ENCODE assay signal across 15 cellular contexts in genomic region chr6:57013501-57013900, GRCh38. TPM values are rescaled to one million over a fixed set of nuclear protein-coding genes. Genes with fewer than 3 reads are reported as not detected.
DNase-seq lines count a peak whose midpoint lies in the region; ATAC-seq, FAIRE-seq and TF ChIP-seq lines count a peak whose summit lies in the region.
"Had no signal": no experiment of that assay in that cellular context is flagged by ENCODE, and none has a peak within 500 bp of the region (broad histone marks: within the 10 kb centered on the region; RNA-seq: fewer than 3 reads in every experiment).

No MANE protein-coding gene starts in this region.

- H3K9me3 ChIP-seq in breast epithelium (no peaks in the 10 kb centered on the region), RWPE2 (ENCODE audit: severe bottlenecking) (no peaks in the 10 kb centered on the region), fibroblast of lung (ENCODE audit: control insufficient read depth, insufficient read depth, low read depth, low read length) (no peaks in the 10 kb centered on the region)
- H3K9me3 ChIP-seq in CD8-positive, alpha-beta memory T cell (ENCODE audit: low read length), result no peaks in the 10 kb centered on the region
- H3K9me3 ChIP-seq: colonic mucosa had no signal

- no peaks in the 10 kb centered on the region for H3K27me3 Mint-ChIP-seq in MCF 10A (ENCODE audit: insufficient read depth, unreplicated experiment)
- H3K27me3 Mint-ChIP-seq in CD8-positive, alpha-beta memory T cell, result peaks cover 3 to 29% of the 10 kb centered on the region in 2 donors

- H3K27me3 ChIP-seq in breast epithelium (no peaks in the 10 kb centered on the region), RWPE2 (ENCODE audit: insufficient read depth, poor library complexity, severe bottlenecking) (no peaks in the 10 kb centered on the region), fibroblast of lung (ENCODE audit: control insufficient read depth, insufficient read depth, low read length) (no peaks in the 10 kb centered on the region)
- no peaks in the 10 kb centered on the region for H3K27me3 ChIP-seq in CD8-positive, alpha-beta memory T cell (ENCODE audit: insufficient read depth, low read length, poor library complexity, severe bottlenecking)
- H3K27me3 ChIP-seq: colonic mucosa had no signal

- H3K4me3 ChIP-seq in breast epithelium (no peak overlapping the region), RWPE2 (ENCODE audit: severe bottlenecking) (no peak overlapping the region), fibroblast of lung (replicated peaks in 1 of 4; ENCODE audit: control extremely low read depth in 1 of 4, insufficient read depth in 1 of 4, low read depth in 3 of 4, low read length in 4 of 4) (no peak overlapping the region)
- H3K4me3 ChIP-seq in CD8-positive, alpha-beta memory T cell (ENCODE audit: low read length), result no peak overlapping the region
- H3K4me3 ChIP-seq: colonic mucosa, GM23338 had no signal

- H3K79me2 ChIP-seq in fibroblast of lung (ENCODE audit: control insufficient read depth, insufficient read depth, low read length), result no peaks in the 10 kb centered on the region

- intact Hi-C loops in MCF 10A (cut with micrococcal nuclease) (loop anchor here (2.0 kb wide), 1 partner anchor 59 kb away; the partner anchor contains the start of gene BEND6), breast epithelium (cut with DNase I; ENCODE audit: low total_unique reads) (no loop called here)

- POLR2A ChIA-PET in MCF 10A (lab: Yijun Ruan, JAX), result interaction anchor here (0.8 to 1.5 kb wide), 6 partner anchors 9 to 289 kb away, joined by 3 to 8 read pairs (median 4); no protein-coding TSS in a partner anchor
- POLR2A ChIA-PET in CD8-positive, alpha-beta memory T cell (lab: Charles Lee), result no interaction called here

- H3K36me3 Mint-ChIP-seq in MCF 10A (ENCODE audit: insufficient read depth, unreplicated experiment), result peaks cover 5% of the 10 kb centered on the region
- no peaks in the 10 kb centered on the region for H3K36me3 Mint-ChIP-seq in CD8-positive, alpha-beta memory T cell
- H3K36me3 Mint-ChIP-seq: natural killer cell had no signal

- in situ Hi-C loops in GM13977 (cut with MboI; ENCODE audit: low pct_unique_long_range_greater_than_20kb, low sequenced_read_pairs, unreplicated experiment), result loop anchor here (25.0 kb wide), 3 partner anchors 101 to 651 kb away; partner anchors contain the start of gene PRIM2

- H3K4me1 Mint-ChIP-seq in MCF 10A (ENCODE audit: insufficient read depth, unreplicated experiment), result peaks cover 12% of the 10 kb centered on the region
- no peaks in the 10 kb centered on the region for H3K4me1 Mint-ChIP-seq in CD8-positive, alpha-beta memory T cell
- H3K4me1 Mint-ChIP-seq: GM23338, natural killer cell had no signal

- ATAC-seq in RWPE2 (ENCODE audit: low read depth) (peak; percentile 91), GM19035 (IDR thresholded peaks at IDR 0.05; ENCODE audit: unreplicated experiment) (no peak)
- ATAC-seq: GM23338, natural killer cell had no signal

- DNase-seq in MCF 10A (ENCODE audit: unreplicated experiment), result peak; percentile 91
- no peak for DNase-seq in breast epithelium (ENCODE audit: low spot score in 2 of 2)
- DNase-seq in RWPE2 (ENCODE audit: low spot score), result no peak
- peak; percentile 85 to 89 for DNase-seq in fibroblast of lung (ENCODE audit: low read depth in 2 of 2)
- DNase-seq in urothelium cell line (ENCODE audit: low spot score), result peak; percentile 25
- DNase-seq in GM13977 (ENCODE audit: low spot score), result no peak
- DNase-seq in CD8-positive, alpha-beta memory T cell, result no peak
- DNase-seq: 8988T; colonic mucosa; GF-D8; natural killer cell; SHP77 treated with DMSO at 0.1 percent for 48 hours; stimulated activated CD8-positive, alpha-beta memory T cell treated with anti-CD3 and anti-CD28 coated beads, Interleukin-4, amount 100 ng/mL, for 48 hours had no signal

- no peaks in the 10 kb centered on the region for H3K4me1 ChIP-seq in breast epithelium
- H3K4me1 ChIP-seq in RWPE2 (ENCODE audit: insufficient read depth, poor library complexity, severe bottlenecking), result peaks cover 4% of the 10 kb centered on the region
- peaks cover 10% of the 10 kb centered on the region for H3K4me1 ChIP-seq in fibroblast of lung (ENCODE audit: control insufficient read depth, extremely low read depth, insufficient read depth, low read length)
- no peaks in the 10 kb centered on the region for H3K4me1 ChIP-seq in CD8-positive, alpha-beta memory T cell (ENCODE audit: insufficient read depth, low read length)
- H3K4me1 ChIP-seq: colonic mucosa had no signal

- H3K27ac ChIP-seq in breast epithelium, result no peak overlapping the region
- no peak overlapping the region for H3K27ac ChIP-seq in RWPE2 (ENCODE audit: poor library complexity, severe bottlenecking)
- no peak overlapping the region for H3K27ac ChIP-seq in fibroblast of lung (ENCODE audit: insufficient read depth, low read length)
- H3K27ac ChIP-seq in CD8-positive, alpha-beta memory T cell (ENCODE audit: low read depth, low read length), result no peak overlapping the region
- H3K27ac ChIP-seq: colonic mucosa had no signal

- FAIRE-seq in urothelium cell line (lab: Jason Lieb, UNC), result no peak

- CTCF ChIA-PET in MCF 10A (lab: Yijun Ruan, JAX), result interaction anchor here (0.7 to 2.2 kb wide), 7 partner anchors 10 to 303 kb away, joined by 3 to 8 read pairs (median 4); partner anchors contain the start of gene PRIM2
- CTCF ChIA-PET in CD8-positive, alpha-beta memory T cell (lab: Charles Lee), result no interaction called here

- TF ChIP-seq POLR2A in breast epithelium (IDR thresholded peaks at IDR 0.05), result no peak

- no peak overlapping the region for H3K9ac ChIP-seq in fibroblast of lung (ENCODE audit: insufficient read depth, low read length)

- H2AFZ ChIP-seq in fibroblast of lung (ENCODE audit: low read length), result no peak overlapping the region
- H2AFZ ChIP-seq: GM23338 had no signal

- H3K36me3 ChIP-seq in breast epithelium (no peaks in the 10 kb centered on the region), RWPE2 (ENCODE audit: low read depth) (no peaks in the 10 kb centered on the region), fibroblast of lung (ENCODE audit: control insufficient read depth, insufficient read depth, low read length) (no peaks in the 10 kb centered on the region)
- H3K36me3 ChIP-seq in CD8-positive, alpha-beta memory T cell (ENCODE audit: insufficient read depth, low read length), result no peaks in the 10 kb centered on the region
- H3K36me3 ChIP-seq: colonic mucosa had no signal

- peak overlapping the region; percentile 67 for H3K4me2 ChIP-seq in fibroblast of lung (ENCODE audit: extremely low read depth, insufficient read depth, low read length)
- H3K4me2 ChIP-seq: GM23338 had no signal

- H3K9me3 Mint-ChIP-seq in MCF 10A (ENCODE audit: unreplicated experiment), result no peaks in the 10 kb centered on the region
- H3K9me3 Mint-ChIP-seq in CD8-positive, alpha-beta memory T cell, result no peaks in the 10 kb centered on the region
- H3K9me3 Mint-ChIP-seq: GM23338, natural killer cell had no signal

- peak overlapping the region; percentile 27 for H3K27ac Mint-ChIP-seq in MCF 10A (ENCODE audit: low read depth, unreplicated experiment)
- no peak overlapping the region for H3K27ac Mint-ChIP-seq in CD8-positive, alpha-beta memory T cell
- H3K27ac Mint-ChIP-seq: GM23338, natural killer cell had no signal

- H3K4me3 Mint-ChIP-seq in MCF 10A (ENCODE audit: unreplicated experiment), result peak overlapping the region; percentile 23
- no peak overlapping the region for H3K4me3 Mint-ChIP-seq in CD8-positive, alpha-beta memory T cell
- H3K4me3 Mint-ChIP-seq: GM23338, natural killer cell had no signal

- no peaks in the 10 kb centered on the region for H4K20me1 ChIP-seq in fibroblast of lung (ENCODE audit: control insufficient read depth, extremely low read depth, insufficient read depth, low read length)

- BruUV-seq in MCF 10A (replicated peaks; lab: Mats Ljungman, UMichigan), result no TSS peak

- TF ChIP-seq CTCF in MCF 10A (IDR thresholded peaks at IDR 0.05; ENCODE audit: unreplicated experiment) (no peak), breast epithelium (IDR thresholded peaks at IDR 0.05) (no peak), RWPE2 (IDR thresholded peaks at IDR 0.05; ENCODE audit: poor library complexity, severe bottlenecking) (no peak), fibroblast of lung (conservative IDR thresholded peaks at IDR 0.05 in 1 of 2, IDR thresholded peaks at IDR 0.05 in 1 of 2; ENCODE audit: low read depth in 1 of 2, low read length in 2 of 2) (no peak), GM13977 (IDR thresholded peaks at IDR 0.05; ENCODE audit: extremely low read depth, insufficient read depth, missing control alignments) (no peak)

RNA-seq across cellular contexts. Expression of gene KIAA1586, which starts 33.0 kb away (rescaled TPM):
- total RNA-seq in MCF 10A (2022), result 15.3 and 15.5 TPM in 2 replicates
- 10 to 100 TPM in 1 of 3 donors, 1 to 10 TPM in 2; 7.9 to 10.7 (median 8.8) TPM for total RNA-seq in breast epithelium
- 17.3 and 18.2 TPM in 2 replicates for total RNA-seq in fibroblast of lung
- polyA plus RNA-seq in fibroblast of lung, result 7.8 and 8.2 TPM in 2 replicates
- polyA plus RNA-seq in fibroblast of lung (2012), result 8.5 and 9.0 TPM in 2 replicates
- polyA minus RNA-seq in fibroblast of lung (ENCODE audit: low replicate concordance), result 0.39 and 0.63 TPM in 2 replicates
- 10 to 100 TPM; 18.5 to 19.0 TPM for total RNA-seq in CD8-positive, alpha-beta memory T cell
- 8.1 TPM for polyA plus RNA-seq in CD8-positive, alpha-beta memory T cell

RNA-seq across cellular contexts. Expression of gene BEND6, which starts 58.6 kb away (rescaled TPM):
- 2.1 and 4.2 TPM in 2 replicates for total RNA-seq in MCF 10A (2022)
- 1 to 10 TPM in 1 of 3 donors, under 1 TPM in 2; 0.33 to 1.0 (median 0.80) TPM for total RNA-seq in breast epithelium
- total RNA-seq in fibroblast of lung, result 10.8 and 12.6 TPM in 2 replicates
- polyA plus RNA-seq in fibroblast of lung, result 9.7 and 11.5 TPM in 2 replicates
- 8.4 and 10.2 TPM in 2 replicates for polyA plus RNA-seq in fibroblast of lung (2012)
- polyA minus RNA-seq in fibroblast of lung (ENCODE audit: low replicate concordance), result 4.7 TPM in 1 of 2 replicates, not detected in the other
- not detected for total RNA-seq in CD8-positive, alpha-beta memory T cell
- polyA plus RNA-seq in CD8-positive, alpha-beta memory T cell, result 0.60 TPM
- total RNA-seq: natural killer cell had no signal

Comparison
In these comparisons a context has a peak if more than half of its experiments do, and no peak if none do; other contexts are left out.
1. DNase-seq: peak in MCF 10A (single experiment), fibroblast of lung (2 of 2) and urothelium cell line (single experiment); none in breast epithelium (0 of 2), RWPE2 (single experiment), GM13977 (single experiment) and CD8-positive, alpha-beta memory T cell (0 of 5).